Comparison of ENCODE assay signal across 32 cellular contexts in genomic region chr10:88804083-88804812, GRCh38. TPM values are rescaled to one million over a fixed set of nuclear protein-coding genes. Genes with fewer than 3 reads are reported as not detected.
"Had no signal": no experiment of that assay in that cellular context is flagged by ENCODE, and none has a peak within 500 bp of the region (broad histone marks: within the 10 kb centered on the region; RNA-seq: fewer than 3 reads in every experiment).

No MANE protein-coding gene starts in this region.

- H3K36me3 ChIP-seq: adrenal gland, ascending aorta, brain microvascular endothelial cell, esophagus squamous epithelium, gastroesophageal sphincter, lower lobe of right lung, right lobe of liver, thoracic aorta, upper lobe of left lung had no signal

- H3K4me3 Mint-ChIP-seq: activated naive CD8-positive, alpha-beta T cell; activated T-cell treated with anti-CD3 and anti-CD28 coated beads, Interleukin-2, amount 50 U/mL, for 24 hours; activated T-helper 17 cell treated with anti-CD3 and anti-CD28 coated beads, Interleukin-2, amount 50 U/mL, for 72 hours; naive B cell had no signal

- H3K27ac ChIP-seq: adrenal gland, ascending aorta, esophagus squamous epithelium, gastroesophageal sphincter, lower lobe of right lung, right lobe of liver, thoracic aorta, upper lobe of left lung had no signal

- H3K36me3 Mint-ChIP-seq: activated naive CD8-positive, alpha-beta T cell; naive B cell had no signal

- H3K27me3 Mint-ChIP-seq: activated naive CD8-positive, alpha-beta T cell; activated T-cell treated with anti-CD3 and anti-CD28 coated beads, Interleukin-2, amount 50 U/mL, for 24 hours; activated T-helper 17 cell treated with anti-CD3 and anti-CD28 coated beads, Interleukin-2, amount 50 U/mL, for 72 hours; naive B cell had no signal

- H3K9me3 Mint-ChIP-seq: activated T-cell treated with anti-CD3 and anti-CD28 coated beads, Interleukin-2, amount 50 U/mL, for 24 hours; activated T-helper 17 cell treated with anti-CD3 and anti-CD28 coated beads, Interleukin-2, amount 50 U/mL, for 72 hours had no signal

- H3K4me3 ChIP-seq: adrenal gland, ascending aorta, esophagus squamous epithelium, gastroesophageal sphincter, lower lobe of right lung, right lobe of liver, thoracic aorta, upper lobe of left lung had no signal

- DNase-seq: activated CD4-positive, alpha-beta T cell treated with anti-CD3 and anti-CD28 coated beads, Interleukin-2, amount 50 U/mL, for 4 hours; activated CD8-positive, alpha-beta memory T cell treated with anti-CD3 and anti-CD28 coated beads for 24 hours; activated CD8-positive, alpha-beta memory T cell treated with anti-CD3 and anti-CD28 coated beads, Interleukin-2, amount 50 U/mL, for 4 hours; activated T-cell treated with anti-CD3 and anti-CD28 coated beads, Interleukin-2, amount 50 U/mL, for 24 hours; adrenal gland; brain microvascular endothelial cell; central memory CD4-positive, alpha-beta T cell; effector memory CD4-positive, alpha-beta T cell; esophagus squamous epithelium; head of caudate nucleus; hypothalamus; lower lobe of right lung; naive B cell; occipital lobe; right lobe of liver; small intestine; stimulated activated CD4-positive, alpha-beta T cell treated with anti-CD3 and anti-CD28 coated beads, Interleukin-2, amount 100 ng/mL, for 48 hours; stimulated activated naive CD4-positive, alpha-beta T cell; upper lobe of left lung had no signal

- H3K4me1 Mint-ChIP-seq: naive B cell had no signal

- H3K27me3 ChIP-seq: adrenal gland, ascending aorta, brain microvascular endothelial cell, esophagus squamous epithelium, right lobe of liver, upper lobe of left lung had no signal

- H3K4me1 ChIP-seq: adrenal gland, ascending aorta, esophagus squamous epithelium, gastroesophageal sphincter, lower lobe of right lung, right lobe of liver, upper lobe of left lung had no signal

- ATAC-seq: activated T-helper 17 cell treated with anti-CD3 and anti-CD28 coated beads, Interleukin-2, amount 50 U/mL, for 72 hours; gastroesophageal sphincter; left lobe of liver; lower lobe of right lung; right lobe of liver had no signal

- H3K27ac Mint-ChIP-seq: activated naive CD8-positive, alpha-beta T cell; activated T-cell treated with anti-CD3 and anti-CD28 coated beads, Interleukin-2, amount 50 U/mL, for 24 hours; activated T-helper 17 cell treated with anti-CD3 and anti-CD28 coated beads, Interleukin-2, amount 50 U/mL, for 72 hours; naive B cell had no signal

- H3K9me3 ChIP-seq: adrenal gland, ascending aorta, esophagus squamous epithelium, gastroesophageal sphincter, lower lobe of right lung, right lobe of liver, thoracic aorta, upper lobe of left lung had no signal

RNA-seq across cellular contexts. Expression of gene LIPM, which starts 1.7 kb away (rescaled TPM):
- total RNA-seq: activated T-helper 17 cell treated with anti-CD3 and anti-CD28 coated beads, Interleukin-2, amount 50 U/mL, for 72 hours; adrenal gland; ascending aorta; dermis microvascular lymphatic vessel endothelial cell; endothelial cell of umbilical vein; esophagus squamous epithelium; gastroesophageal sphincter; kidney epithelial cell; left lobe of liver; lower lobe of right lung; mesenteric fat pad; mucosa of gallbladder; occipital lobe; right lobe of liver; T-helper 2 cell treated with Interferon-gamma antibody and Interleukin-4, amounts not matched to agents 100 ng/mL and 5 ng/mL, for 36 hours; thoracic aorta; upper lobe of left lung had no signal
- polyA plus RNA-seq: adrenal gland, endothelial cell of umbilical vein, neural cell, small intestine had no signal

RNA-seq across cellular contexts. Expression of gene LIPN, which starts 44.4 kb away (rescaled TPM):
- total RNA-seq: activated T-helper 17 cell treated with anti-CD3 and anti-CD28 coated beads, Interleukin-2, amount 50 U/mL, for 72 hours; ascending aorta; dermis microvascular lymphatic vessel endothelial cell; endothelial cell of umbilical vein; kidney epithelial cell; left lobe of liver; mucosa of gallbladder; occipital lobe; T-helper 2 cell treated with Interferon-gamma antibody and Interleukin-4, amounts not matched to agents 100 ng/mL and 5 ng/mL, for 36 hours; thoracic aorta had no signal
- polyA plus RNA-seq: adrenal gland, endothelial cell of umbilical vein, neural cell had no signal

RNA-seq across cellular contexts. Expression of gene ANKRD22, which starts 47.4 kb away (rescaled TPM):
- total RNA-seq: ascending aorta; dermis microvascular lymphatic vessel endothelial cell; endothelial cell of umbilical vein; left lobe of liver; T-helper 2 cell treated with Interferon-gamma antibody and Interleukin-4, amounts not matched to agents 100 ng/mL and 5 ng/mL, for 36 hours; thoracic aorta had no signal
- polyA plus RNA-seq: endothelial cell of umbilical vein had no signal
